1 cellular context compared by ENCODE assay signal in the genomic region with DNA sequence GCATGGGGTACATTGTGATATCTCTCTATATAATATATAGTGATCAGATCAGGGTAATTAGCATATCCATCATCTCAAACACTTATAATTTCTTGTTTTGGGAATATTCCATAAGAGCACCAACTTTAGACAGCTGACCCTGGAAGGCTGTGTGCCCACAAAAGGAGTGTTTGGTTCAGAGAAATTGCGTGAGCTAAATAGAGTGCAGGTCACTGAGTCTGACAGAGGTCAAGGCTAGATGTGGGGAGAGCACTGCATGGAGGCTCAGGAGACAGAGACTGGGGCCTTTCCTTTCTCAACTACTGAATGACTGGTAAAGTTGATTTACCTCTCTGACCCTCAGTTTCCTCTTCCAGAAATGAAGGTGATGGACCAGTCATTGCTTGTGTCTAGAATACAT.
TF ChIP-seq lines count a peak whose summit lies in the region.

No MANE protein-coding gene starts in this region.

TF ChIP-seq in HepG2, 621 proteins besides CTCF, POLR2A, EP300 and RAD21 (continued from another document and continues in another):
- 0 out of 2 replicates have a peak, but pooled peaks have one; percentile 13 for TF ChIP-seq ZNF770 (CRISPR knock-in tag; IDR thresholded peaks at IDR 0.05)
- TF ChIP-seq IRF2 (CRISPR knock-in tag; IDR thresholded peaks at IDR 0.05) = no peak
- no peak for TF ChIP-seq TBL1XR1 (IDR thresholded peaks at IDR 0.05; ENCODE audit: borderline replicate concordance, low read length, partially characterized antibody)
- no peak for TF ChIP-seq ZNF839 (CRISPR knock-in tag; IDR thresholded peaks at IDR 0.05; ENCODE audit: borderline replicate concordance)
- no peak for TF ChIP-seq SATB2 (CRISPR knock-in tag; IDR thresholded peaks at IDR 0.05)
- TF ChIP-seq ZNF580 (CRISPR knock-in tag; IDR thresholded peaks at IDR 0.05; ENCODE audit: borderline replicate concordance, low read depth) = no peak
- TF ChIP-seq ZNF646 (CRISPR knock-in tag; IDR thresholded peaks at IDR 0.05) = no peak
- peak; percentile 52 for TF ChIP-seq CEBPG (CRISPR knock-in tag; IDR thresholded peaks at IDR 0.05)
- TF ChIP-seq JARID2 (CRISPR knock-in tag; IDR thresholded peaks at IDR 0.05; ENCODE audit: insufficient replicate concordance) = no peak
- no peak for TF ChIP-seq ZNF501 (CRISPR knock-in tag; IDR thresholded peaks at IDR 0.05)
- no peak for TF ChIP-seq ZNF776 (CRISPR knock-in tag; IDR thresholded peaks at IDR 0.05)
- no peak for TF ChIP-seq REXO4 (CRISPR knock-in tag; IDR thresholded peaks at IDR 0.05; ENCODE audit: borderline replicate concordance)
- TF ChIP-seq, protein P1, sequence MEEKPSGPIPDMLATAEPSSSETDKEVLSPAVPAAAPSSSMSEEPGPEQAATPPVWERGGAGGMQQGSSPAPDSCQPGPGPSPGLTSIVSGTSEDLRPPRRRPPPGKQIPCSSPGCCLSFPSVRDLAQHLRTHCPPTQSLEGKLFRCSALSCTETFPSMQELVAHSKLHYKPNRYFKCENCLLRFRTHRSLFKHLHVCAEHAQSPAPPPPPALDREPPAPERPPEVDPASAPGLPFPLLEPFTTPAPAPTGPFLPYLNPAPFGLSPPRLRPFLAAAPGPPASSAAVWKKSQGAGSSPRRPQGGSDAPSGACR (CRISPR knock-in tag; IDR thresholded peaks at IDR 0.05) = no peak
- TF ChIP-seq, protein P2, sequence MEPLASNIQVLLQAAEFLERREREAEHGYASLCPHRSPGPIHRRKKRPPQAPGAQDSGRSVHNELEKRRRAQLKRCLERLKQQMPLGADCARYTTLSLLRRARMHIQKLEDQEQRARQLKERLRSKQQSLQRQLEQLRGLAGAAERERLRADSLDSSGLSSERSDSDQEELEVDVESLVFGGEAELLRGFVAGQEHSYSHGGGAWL (CRISPR knock-in tag; IDR thresholded peaks at IDR 0.05) = no peak
- no peak; the same call in 1 of the 2 replicates for TF ChIP-seq HMGXB3 (CRISPR knock-in tag; IDR thresholded peaks at IDR 0.05; ENCODE audit: borderline replicate concordance)
- TF ChIP-seq HNRNPL (IDR thresholded peaks at IDR 0.05; ENCODE audit: low read depth, low read length) = no peak
- no peak for TF ChIP-seq ZNF678 (CRISPR knock-in tag; IDR thresholded peaks at IDR 0.05)
- peak; percentile 44; the same call in 1 of the 2 replicates for TF ChIP-seq MIER3 (CRISPR knock-in tag; IDR thresholded peaks at IDR 0.05; ENCODE audit: borderline replicate concordance)
- no peak for TF ChIP-seq ZKSCAN8 (CRISPR knock-in tag; IDR thresholded peaks at IDR 0.05; ENCODE audit: borderline replicate concordance)
- no peak for TF ChIP-seq GPBP1L1 (CRISPR knock-in tag; IDR thresholded peaks at IDR 0.05)
- no peak for TF ChIP-seq SOX13 (IDR thresholded peaks at IDR 0.05)
- TF ChIP-seq SOX13 (CRISPR knock-in tag; conservative IDR thresholded peaks at IDR 0.05 in 1 of 2, IDR thresholded peaks at IDR 0.05 in 1 of 2) = peak in 1 of 2 experiments; percentile 68; a peak in 2 of 4 replicates
- no peak for TF ChIP-seq ZFP36L1 (CRISPR knock-in tag; IDR thresholded peaks at IDR 0.05)
- TF ChIP-seq GATAD1 (CRISPR knock-in tag; IDR thresholded peaks at IDR 0.05) = 0 out of 2 replicates have a peak, but pooled peaks have one; percentile 26
- TF ChIP-seq NR2F1 (CRISPR knock-in tag; IDR thresholded peaks at IDR 0.05) = peak; percentile 93 to 98
- no peak for TF ChIP-seq IRX3 (CRISPR knock-in tag; IDR thresholded peaks at IDR 0.05; ENCODE audit: borderline replicate concordance, low read depth)
- no peak for TF ChIP-seq TCF12 (IDR thresholded peaks at IDR 0.05)
- TF ChIP-seq TCF12 (CRISPR knock-in tag; IDR thresholded peaks at IDR 0.05) = no peak
- no peak for TF ChIP-seq ZNF121 (CRISPR knock-in tag; IDR thresholded peaks at IDR 0.05)
- TF ChIP-seq NR2F6 (IDR thresholded peaks at IDR 0.05) = peak; percentile 93
- peak; percentile 97 for TF ChIP-seq NR2F6 (CRISPR knock-in tag; IDR thresholded peaks at IDR 0.05)
- TF ChIP-seq MEIS2 (CRISPR knock-in tag; IDR thresholded peaks at IDR 0.05) = no peak
- TF ChIP-seq MAFF (IDR thresholded peaks at IDR 0.05; ENCODE audit: low read depth, low read length) = no peak
- no peak for TF ChIP-seq ZFAT (CRISPR knock-in tag; conservative IDR thresholded peaks at IDR 0.05)
- TF ChIP-seq FOSL2 (CRISPR knock-in tag; IDR thresholded peaks at IDR 0.05) = peak; percentile 72
- TF ChIP-seq ZNF644 (CRISPR knock-in tag; IDR thresholded peaks at IDR 0.05; ENCODE audit: low read depth) = peak; percentile 56; the same call in 1 of the 2 replicates
- TF ChIP-seq, protein P3, sequence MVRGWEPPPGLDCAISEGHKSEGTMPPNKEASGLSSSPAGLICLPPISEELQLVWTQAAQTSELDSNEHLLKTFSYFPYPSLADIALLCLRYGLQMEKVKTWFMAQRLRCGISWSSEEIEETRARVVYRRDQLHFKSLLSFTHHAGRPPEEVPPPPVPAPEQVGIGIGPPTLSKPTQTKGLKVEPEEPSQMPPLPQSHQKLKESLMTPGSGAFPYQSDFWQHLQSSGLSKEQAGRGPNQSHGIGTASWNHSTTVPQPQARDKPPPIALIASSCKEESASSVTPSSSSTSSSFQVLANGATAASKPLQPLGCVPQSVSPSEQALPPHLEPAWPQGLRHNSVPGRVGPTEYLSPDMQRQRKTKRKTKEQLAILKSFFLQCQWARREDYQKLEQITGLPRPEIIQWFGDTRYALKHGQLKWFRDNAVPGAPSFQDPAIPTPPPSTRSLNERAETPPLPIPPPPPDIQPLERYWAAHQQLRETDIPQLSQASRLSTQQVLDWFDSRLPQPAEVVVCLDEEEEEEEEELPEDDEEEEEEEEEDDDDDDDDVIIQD (CRISPR knock-in tag; IDR thresholded peaks at IDR 0.05; ENCODE audit: low read depth) = peak; percentile 77; the same call in 1 of the 2 replicates
- no peak for TF ChIP-seq AKAP8 (CRISPR knock-in tag; IDR thresholded peaks at IDR 0.05)
